Comparison of ENCODE assay signal across 11 cellular contexts in genomic region chr2:103462101-103462500, GRCh38.
"Had no signal": no experiment of that assay in that cellular context is flagged by ENCODE, and none has a peak within 500 bp of the region (broad histone marks: within the 10 kb centered on the region; RNA-seq: fewer than 3 reads in every experiment).

No MANE protein-coding gene starts in this region.

- ATAC-seq: GM23338, HCT116 had no signal

- H3K4me1 ChIP-seq: HAP-1 had no signal

- H3K36me3 ChIP-seq: HAP-1 had no signal

- DNase-seq: GM23248, GOT3, H7, H9, HCEC 1CT, HFFc6 had no signal

- H3K4me2 ChIP-seq: GM23338 had no signal

- H3K4me3 ChIP-seq: GM23248, GM23338, HAP-1 had no signal

- FAIRE-seq: H1, H54 had no signal

- H3K9ac ChIP-seq: GM23248 had no signal

- H3K27ac ChIP-seq: GM23248 had no signal

- H2AFZ ChIP-seq: GM23248, GM23338 had no signal

- H3K9me3 ChIP-seq: HAP-1 had no signal
